In the genomic region with DNA sequence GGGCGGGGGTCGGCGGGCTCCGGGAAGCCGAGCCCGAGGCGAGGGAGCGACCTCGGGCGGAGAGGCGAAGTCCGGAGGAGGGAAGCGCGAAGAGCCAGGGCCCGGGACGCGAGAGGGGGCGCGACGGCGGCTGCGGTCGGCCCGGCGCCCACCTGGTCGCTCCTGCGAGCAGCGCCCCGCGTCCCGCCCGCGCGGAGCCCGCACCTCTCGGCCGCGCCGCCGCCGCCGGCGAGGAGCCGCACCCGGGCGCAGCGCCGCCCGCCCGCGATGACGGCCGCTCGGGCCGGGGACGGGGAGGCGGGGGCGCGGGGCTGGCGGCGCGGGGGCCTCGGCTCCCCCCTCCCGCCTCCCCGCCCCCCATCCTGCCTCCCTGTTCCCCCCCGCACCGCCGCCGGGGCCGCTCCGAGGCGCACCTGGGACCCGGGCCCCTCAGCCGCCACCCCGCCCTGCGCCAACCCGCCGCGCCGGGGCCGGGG, we compare ENCODE assay signal across 2 cellular contexts.
TF ChIP-seq lines count a peak whose summit lies in the region.

No MANE protein-coding gene starts in this region.

TF ChIP-seq in SK-N-SH, 30 proteins besides CTCF, POLR2A, EP300 and RAD21:
- no peak for TF ChIP-seq YY1 (IDR thresholded peaks at IDR 0.05; ENCODE audit: low read depth)
- TF ChIP-seq POLR2AphosphoS5 (IDR thresholded peaks at IDR 0.05; ENCODE audit: low read depth, low read length), result no peak
- TF ChIP-seq RFX5 (IDR thresholded peaks at IDR 0.05; ENCODE audit: low read length), result no peak
- no peak for TF ChIP-seq ELF1 (IDR thresholded peaks at IDR 0.05)
- TF ChIP-seq JUND (IDR thresholded peaks at IDR 0.05), result no peak
- TF ChIP-seq, protein P1, sequence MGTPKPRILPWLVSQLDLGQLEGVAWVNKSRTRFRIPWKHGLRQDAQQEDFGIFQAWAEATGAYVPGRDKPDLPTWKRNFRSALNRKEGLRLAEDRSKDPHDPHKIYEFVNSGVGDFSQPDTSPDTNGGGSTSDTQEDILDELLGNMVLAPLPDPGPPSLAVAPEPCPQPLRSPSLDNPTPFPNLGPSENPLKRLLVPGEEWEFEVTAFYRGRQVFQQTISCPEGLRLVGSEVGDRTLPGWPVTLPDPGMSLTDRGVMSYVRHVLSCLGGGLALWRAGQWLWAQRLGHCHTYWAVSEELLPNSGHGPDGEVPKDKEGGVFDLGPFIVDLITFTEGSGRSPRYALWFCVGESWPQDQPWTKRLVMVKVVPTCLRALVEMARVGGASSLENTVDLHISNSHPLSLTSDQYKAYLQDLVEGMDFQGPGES (IDR thresholded peaks at IDR 0.05; ENCODE audit: low read depth, low read length), result no peak
- TF ChIP-seq TEAD4 (IDR thresholded peaks at IDR 0.05; ENCODE audit: borderline replicate concordance, insufficient read depth), result no peak
- TF ChIP-seq, protein P2, sequence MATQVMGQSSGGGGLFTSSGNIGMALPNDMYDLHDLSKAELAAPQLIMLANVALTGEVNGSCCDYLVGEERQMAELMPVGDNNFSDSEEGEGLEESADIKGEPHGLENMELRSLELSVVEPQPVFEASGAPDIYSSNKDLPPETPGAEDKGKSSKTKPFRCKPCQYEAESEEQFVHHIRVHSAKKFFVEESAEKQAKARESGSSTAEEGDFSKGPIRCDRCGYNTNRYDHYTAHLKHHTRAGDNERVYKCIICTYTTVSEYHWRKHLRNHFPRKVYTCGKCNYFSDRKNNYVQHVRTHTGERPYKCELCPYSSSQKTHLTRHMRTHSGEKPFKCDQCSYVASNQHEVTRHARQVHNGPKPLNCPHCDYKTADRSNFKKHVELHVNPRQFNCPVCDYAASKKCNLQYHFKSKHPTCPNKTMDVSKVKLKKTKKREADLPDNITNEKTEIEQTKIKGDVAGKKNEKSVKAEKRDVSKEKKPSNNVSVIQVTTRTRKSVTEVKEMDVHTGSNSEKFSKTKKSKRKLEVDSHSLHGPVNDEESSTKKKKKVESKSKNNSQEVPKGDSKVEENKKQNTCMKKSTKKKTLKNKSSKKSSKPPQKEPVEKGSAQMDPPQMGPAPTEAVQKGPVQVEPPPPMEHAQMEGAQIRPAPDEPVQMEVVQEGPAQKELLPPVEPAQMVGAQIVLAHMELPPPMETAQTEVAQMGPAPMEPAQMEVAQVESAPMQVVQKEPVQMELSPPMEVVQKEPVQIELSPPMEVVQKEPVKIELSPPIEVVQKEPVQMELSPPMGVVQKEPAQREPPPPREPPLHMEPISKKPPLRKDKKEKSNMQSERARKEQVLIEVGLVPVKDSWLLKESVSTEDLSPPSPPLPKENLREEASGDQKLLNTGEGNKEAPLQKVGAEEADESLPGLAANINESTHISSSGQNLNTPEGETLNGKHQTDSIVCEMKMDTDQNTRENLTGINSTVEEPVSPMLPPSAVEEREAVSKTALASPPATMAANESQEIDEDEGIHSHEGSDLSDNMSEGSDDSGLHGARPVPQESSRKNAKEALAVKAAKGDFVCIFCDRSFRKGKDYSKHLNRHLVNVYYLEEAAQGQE (IDR thresholded peaks at IDR 0.05; ENCODE audit: low read depth, low read length), result no peak
- no peak for TF ChIP-seq FOXJ3 (CRISPR knock-in tag; IDR thresholded peaks at IDR 0.05)
- TF ChIP-seq, protein P3, sequence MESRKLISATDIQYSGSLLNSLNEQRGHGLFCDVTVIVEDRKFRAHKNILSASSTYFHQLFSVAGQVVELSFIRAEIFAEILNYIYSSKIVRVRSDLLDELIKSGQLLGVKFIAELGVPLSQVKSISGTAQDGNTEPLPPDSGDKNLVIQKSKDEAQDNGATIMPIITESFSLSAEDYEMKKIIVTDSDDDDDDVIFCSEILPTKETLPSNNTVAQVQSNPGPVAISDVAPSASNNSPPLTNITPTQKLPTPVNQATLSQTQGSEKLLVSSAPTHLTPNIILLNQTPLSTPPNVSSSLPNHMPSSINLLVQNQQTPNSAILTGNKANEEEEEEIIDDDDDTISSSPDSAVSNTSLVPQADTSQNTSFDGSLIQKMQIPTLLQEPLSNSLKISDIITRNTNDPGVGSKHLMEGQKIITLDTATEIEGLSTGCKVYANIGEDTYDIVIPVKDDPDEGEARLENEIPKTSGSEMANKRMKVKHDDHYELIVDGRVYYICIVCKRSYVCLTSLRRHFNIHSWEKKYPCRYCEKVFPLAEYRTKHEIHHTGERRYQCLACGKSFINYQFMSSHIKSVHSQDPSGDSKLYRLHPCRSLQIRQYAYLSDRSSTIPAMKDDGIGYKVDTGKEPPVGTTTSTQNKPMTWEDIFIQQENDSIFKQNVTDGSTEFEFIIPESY (IDR thresholded peaks at IDR 0.05; ENCODE audit: borderline replicate concordance, low read depth), result no peak
- TF ChIP-seq SIN3A (IDR thresholded peaks at IDR 0.05; ENCODE audit: borderline replicate concordance, low read depth, low read length), result no peak
- no peak for TF ChIP-seq FOXM1 (IDR thresholded peaks at IDR 0.05; ENCODE audit: low read depth)

TF ChIP-seq in SK-N-SH treated with all-trans-retinoic acid at 6 μM for 48 hours, 23 proteins besides CTCF, POLR2A, EP300 and RAD21:
- TF ChIP-seq, protein P4, sequence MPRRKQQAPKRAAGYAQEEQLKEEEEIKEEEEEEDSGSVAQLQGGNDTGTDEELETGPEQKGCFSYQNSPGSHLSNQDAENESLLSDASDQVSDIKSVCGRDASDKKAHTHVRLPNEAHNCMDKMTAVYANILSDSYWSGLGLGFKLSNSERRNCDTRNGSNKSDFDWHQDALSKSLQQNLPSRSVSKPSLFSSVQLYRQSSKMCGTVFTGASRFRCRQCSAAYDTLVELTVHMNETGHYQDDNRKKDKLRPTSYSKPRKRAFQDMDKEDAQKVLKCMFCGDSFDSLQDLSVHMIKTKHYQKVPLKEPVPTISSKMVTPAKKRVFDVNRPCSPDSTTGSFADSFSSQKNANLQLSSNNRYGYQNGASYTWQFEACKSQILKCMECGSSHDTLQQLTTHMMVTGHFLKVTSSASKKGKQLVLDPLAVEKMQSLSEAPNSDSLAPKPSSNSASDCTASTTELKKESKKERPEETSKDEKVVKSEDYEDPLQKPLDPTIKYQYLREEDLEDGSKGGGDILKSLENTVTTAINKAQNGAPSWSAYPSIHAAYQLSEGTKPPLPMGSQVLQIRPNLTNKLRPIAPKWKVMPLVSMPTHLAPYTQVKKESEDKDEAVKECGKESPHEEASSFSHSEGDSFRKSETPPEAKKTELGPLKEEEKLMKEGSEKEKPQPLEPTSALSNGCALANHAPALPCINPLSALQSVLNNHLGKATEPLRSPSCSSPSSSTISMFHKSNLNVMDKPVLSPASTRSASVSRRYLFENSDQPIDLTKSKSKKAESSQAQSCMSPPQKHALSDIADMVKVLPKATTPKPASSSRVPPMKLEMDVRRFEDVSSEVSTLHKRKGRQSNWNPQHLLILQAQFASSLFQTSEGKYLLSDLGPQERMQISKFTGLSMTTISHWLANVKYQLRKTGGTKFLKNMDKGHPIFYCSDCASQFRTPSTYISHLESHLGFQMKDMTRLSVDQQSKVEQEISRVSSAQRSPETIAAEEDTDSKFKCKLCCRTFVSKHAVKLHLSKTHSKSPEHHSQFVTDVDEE (CRISPR knock-in tag; IDR thresholded peaks at IDR 0.05), result no peak
- TF ChIP-seq ZNF565 (CRISPR knock-in tag; conservative IDR thresholded peaks at IDR 0.05; ENCODE audit: low read depth) (no peak), SNAI2 (CRISPR knock-in tag; IDR thresholded peaks at IDR 0.05) (no peak), ISL1 (CRISPR knock-in tag; IDR thresholded peaks at IDR 0.05) (no peak), PPARA (CRISPR knock-in tag; IDR thresholded peaks at IDR 0.05; ENCODE audit: borderline replicate concordance) (no peak), ZC3H10 (CRISPR knock-in tag; IDR thresholded peaks at IDR 0.05) (no peak), TCF4 (CRISPR knock-in tag; IDR thresholded peaks at IDR 0.05; ENCODE audit: borderline replicate concordance) (no peak), ZFP3 (CRISPR knock-in tag; IDR thresholded peaks at IDR 0.05) (no peak), ZFP30 (CRISPR knock-in tag; IDR thresholded peaks at IDR 0.05) (no peak), RARB (CRISPR knock-in tag; IDR thresholded peaks at IDR 0.05) (no peak), TOX (CRISPR knock-in tag; IDR thresholded peaks at IDR 0.05; ENCODE audit: borderline replicate concordance) (no peak), CSDC2 (CRISPR knock-in tag; IDR thresholded peaks at IDR 0.05) (no peak), ZNF8 (CRISPR knock-in tag; IDR thresholded peaks at IDR 0.05) (no peak), OSR1 (CRISPR knock-in tag; IDR thresholded peaks at IDR 0.05) (no peak), GLIS3 (CRISPR knock-in tag; IDR thresholded peaks at IDR 0.05) (no peak), ZNF70 (CRISPR knock-in tag; IDR thresholded peaks at IDR 0.05) (no peak)
- TF ChIP-seq, protein P5, sequence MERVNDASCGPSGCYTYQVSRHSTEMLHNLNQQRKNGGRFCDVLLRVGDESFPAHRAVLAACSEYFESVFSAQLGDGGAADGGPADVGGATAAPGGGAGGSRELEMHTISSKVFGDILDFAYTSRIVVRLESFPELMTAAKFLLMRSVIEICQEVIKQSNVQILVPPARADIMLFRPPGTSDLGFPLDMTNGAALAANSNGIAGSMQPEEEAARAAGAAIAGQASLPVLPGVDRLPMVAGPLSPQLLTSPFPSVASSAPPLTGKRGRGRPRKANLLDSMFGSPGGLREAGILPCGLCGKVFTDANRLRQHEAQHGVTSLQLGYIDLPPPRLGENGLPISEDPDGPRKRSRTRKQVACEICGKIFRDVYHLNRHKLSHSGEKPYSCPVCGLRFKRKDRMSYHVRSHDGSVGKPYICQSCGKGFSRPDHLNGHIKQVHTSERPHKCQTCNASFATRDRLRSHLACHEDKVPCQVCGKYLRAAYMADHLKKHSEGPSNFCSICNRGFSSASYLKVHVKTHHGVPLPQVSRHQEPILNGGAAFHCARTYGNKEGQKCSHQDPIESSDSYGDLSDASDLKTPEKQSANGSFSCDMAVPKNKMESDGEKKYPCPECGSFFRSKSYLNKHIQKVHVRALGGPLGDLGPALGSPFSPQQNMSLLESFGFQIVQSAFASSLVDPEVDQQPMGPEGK (CRISPR knock-in tag; IDR thresholded peaks at IDR 0.05; ENCODE audit: borderline replicate concordance), result no peak
- TF ChIP-seq, protein P6, sequence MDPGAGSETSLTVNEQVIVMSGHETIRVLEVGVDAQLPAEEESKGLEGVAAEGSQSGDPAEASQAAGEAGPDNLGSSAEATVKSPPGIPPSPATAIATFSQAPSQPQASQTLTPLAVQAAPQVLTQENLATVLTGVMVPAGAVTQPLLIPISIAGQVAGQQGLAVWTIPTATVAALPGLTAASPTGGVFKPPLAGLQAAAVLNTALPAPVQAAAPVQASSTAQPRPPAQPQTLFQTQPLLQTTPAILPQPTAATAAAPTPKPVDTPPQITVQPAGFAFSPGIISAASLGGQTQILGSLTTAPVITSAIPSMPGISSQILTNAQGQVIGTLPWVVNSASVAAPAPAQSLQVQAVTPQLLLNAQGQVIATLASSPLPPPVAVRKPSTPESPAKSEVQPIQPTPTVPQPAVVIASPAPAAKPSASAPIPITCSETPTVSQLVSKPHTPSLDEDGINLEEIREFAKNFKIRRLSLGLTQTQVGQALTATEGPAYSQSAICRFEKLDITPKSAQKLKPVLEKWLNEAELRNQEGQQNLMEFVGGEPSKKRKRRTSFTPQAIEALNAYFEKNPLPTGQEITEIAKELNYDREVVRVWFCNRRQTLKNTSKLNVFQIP (CRISPR knock-in tag; IDR thresholded peaks at IDR 0.05; ENCODE audit: borderline replicate concordance, low read depth), result no peak
TF ChIP-seq in SK-N-SH treated with all-trans-retinoic acid at 6 μM for 48 hours: peak in this region for 0.
